ENCODE assay signal across 8 cellular contexts in the genomic region with DNA sequence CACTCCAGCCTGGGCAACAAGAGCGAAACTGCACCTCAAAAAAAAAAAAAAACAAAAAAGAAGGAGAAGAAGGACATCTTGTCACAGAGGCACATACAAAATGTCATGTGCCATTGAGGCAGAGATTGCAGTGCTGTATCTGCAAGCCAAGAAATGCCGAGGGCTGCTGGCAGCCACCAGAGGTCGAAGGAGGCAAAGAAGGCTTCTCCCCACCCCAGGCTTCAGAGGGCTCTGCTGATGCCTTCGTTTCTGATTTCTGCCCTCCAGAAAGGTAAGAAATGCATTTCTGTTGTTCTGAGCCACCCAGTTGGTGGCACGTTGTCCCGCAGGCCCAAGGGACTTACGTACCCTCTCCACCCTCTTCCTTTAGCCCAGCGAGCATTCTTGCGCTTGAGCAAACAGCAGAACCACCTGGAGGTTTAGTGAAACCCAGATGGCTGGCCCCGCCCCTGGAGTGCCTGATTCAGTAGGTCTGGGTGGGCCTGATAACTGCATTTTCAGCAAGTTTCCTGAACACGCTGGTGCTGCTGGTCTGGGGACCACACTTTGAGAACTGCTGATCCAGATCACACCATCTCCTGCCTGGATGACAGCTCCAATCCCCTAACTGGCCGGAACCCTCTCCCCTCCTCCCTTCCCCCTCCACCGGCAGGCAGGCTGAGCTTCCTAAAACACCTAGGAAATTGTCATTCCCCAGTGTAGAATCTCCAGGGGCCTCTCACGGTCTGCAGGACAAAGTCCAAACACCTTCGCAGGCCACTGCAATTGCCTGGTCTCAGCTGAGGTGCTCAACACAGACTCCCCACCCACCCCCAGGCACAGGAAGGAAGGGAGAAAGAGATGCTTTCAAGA. TPM values are rescaled to one million over a fixed set of nuclear protein-coding genes. Genes with fewer than 3 reads are reported as not detected.
DNase-seq lines count a peak whose midpoint lies in the region; ATAC-seq and TF ChIP-seq lines count a peak whose summit lies in the region.

No MANE protein-coding gene starts in this region.

- ATAC-seq in GM19452 (IDR thresholded peaks at IDR 0.05; ENCODE audit: unreplicated experiment) (peak; percentile 86), HG03432 (IDR thresholded peaks at IDR 0.05; ENCODE audit: unreplicated experiment) (peak; percentile 96)

- TF ChIP-seq EP300 in suprapubic skin (IDR thresholded peaks at IDR 0.05) = no peak

- peak overlapping the region; percentile 65 for H3K27ac Mint-ChIP-seq in dendritic cell treated with granulocyte-macrophage colony-stimulating factor and Interleukin-4, amounts not matched to agents 40 ng/mL and 50 ng/mL, for 4 days

- no peak overlapping the region for H3K4me3 Mint-ChIP-seq in dendritic cell treated with granulocyte-macrophage colony-stimulating factor and Interleukin-4, amounts not matched to agents 40 ng/mL and 50 ng/mL, for 4 days

- H3K4me3 ChIP-seq in left ventricle myocardium inferior (no peak overlapping the region), suprapubic skin (no peak overlapping the region)

- no peaks in the 10 kb centered on the region for H3K36me3 Mint-ChIP-seq in dendritic cell treated with granulocyte-macrophage colony-stimulating factor and Interleukin-4, amounts not matched to agents 40 ng/mL and 50 ng/mL, for 4 days (ENCODE audit: low read depth)

- no peaks in the 10 kb centered on the region for H3K9me3 Mint-ChIP-seq in dendritic cell treated with granulocyte-macrophage colony-stimulating factor and Interleukin-4, amounts not matched to agents 40 ng/mL and 50 ng/mL, for 4 days

- no peak overlapping the region for H3K27ac ChIP-seq in left ventricle myocardium inferior (replicated peaks)
- H3K27ac ChIP-seq in suprapubic skin = no peak overlapping the region

- DNase-seq in ELF-1 (ENCODE audit: low read depth, low spot score) = peak; percentile 55
- DNase-seq in NCI-H748 treated with DMSO at 0.1 percent for 48 hours (lab: John Stamatoyannopoulos, UW) = no peak
- no peak for DNase-seq in Ammon's horn (ENCODE audit: low spot score)
- no peak for DNase-seq in left ventricle myocardium inferior
- no peak for DNase-seq in suprapubic skin (ENCODE audit: low spot score in 2 of 2)

- no peak for TF ChIP-seq POLR2A in suprapubic skin (IDR thresholded peaks at IDR 0.05)

- H3K27me3 ChIP-seq in left ventricle myocardium inferior (ENCODE audit: low read depth) (no peaks in the 10 kb centered on the region), suprapubic skin (no peaks in the 10 kb centered on the region)

- peaks cover 66% of the 10 kb centered on the region for H3K4me1 Mint-ChIP-seq in dendritic cell treated with granulocyte-macrophage colony-stimulating factor and Interleukin-4, amounts not matched to agents 40 ng/mL and 50 ng/mL, for 4 days (ENCODE audit: low read depth)

- H3K27me3 Mint-ChIP-seq in dendritic cell treated with granulocyte-macrophage colony-stimulating factor and Interleukin-4, amounts not matched to agents 40 ng/mL and 50 ng/mL, for 4 days = no peaks in the 10 kb centered on the region

- peaks cover 8% of the 10 kb centered on the region for H3K4me1 ChIP-seq in left ventricle myocardium inferior
- peaks cover 6% of the 10 kb centered on the region for H3K4me1 ChIP-seq in suprapubic skin

- intact Hi-C loops in dendritic cell treated with granulocyte-macrophage colony-stimulating factor and Interleukin-4, amounts not matched to agents 40 ng/mL and 50 ng/mL, for 4 days (cut with micrococcal nuclease) = no loop called here
- intact Hi-C loops in left ventricle myocardium inferior (cut with micrococcal nuclease) = no loop called here

- TF ChIP-seq CTCF in left ventricle myocardium inferior (IDR thresholded peaks at IDR 0.05; ENCODE audit: borderline replicate concordance) (no peak), suprapubic skin (IDR thresholded peaks at IDR 0.05) (no peak)

- no peaks in the 10 kb centered on the region for H3K9me3 ChIP-seq in left ventricle myocardium inferior (replicated peaks)
- no peaks in the 10 kb centered on the region for H3K9me3 ChIP-seq in suprapubic skin

- no peaks in the 10 kb centered on the region for H3K36me3 ChIP-seq in left ventricle myocardium inferior
- no peaks in the 10 kb centered on the region for H3K36me3 ChIP-seq in suprapubic skin

- 60% methylated on average over 13 of the region's 15 CpGs for WGBS in suprapubic skin

RNA-seq across cellular contexts. Expression of gene SCARB1, which starts 21.1 kb away (rescaled TPM):
- total RNA-seq in left ventricle myocardium inferior (11.1 TPM), suprapubic skin (10 to 100 TPM; 25.6 to 38.1 (median 29.0) TPM)

RNA-seq across cellular contexts. Expression of gene UBC, which starts 29.6 kb away (rescaled TPM):
- 1,154 TPM for total RNA-seq in left ventricle myocardium inferior
- 1,000 to 10,000 TPM; 1,287 to 1,717 (median 1,373) TPM for total RNA-seq in suprapubic skin
